8 cellular contexts compared by ENCODE assay signal in genomic region chr16:1474471-1474795, GRCh38. TPM values are rescaled to one million over a fixed set of nuclear protein-coding genes. Genes with fewer than 3 reads are reported as not detected.
DNase-seq lines count a peak whose midpoint lies in the region; ATAC-seq and TF ChIP-seq lines count a peak whose summit lies in the region.

No MANE protein-coding gene starts in this region.

- POLR2A ChIA-PET in Caco-2 (lab: Charles Lee), result no interaction called here

- H3K4me1 Mint-ChIP-seq in Caco-2 (ENCODE audit: low read depth, unreplicated experiment) (no peaks in the 10 kb centered on the region), GM23338 (peaks cover 11% of the 10 kb centered on the region), T-helper 17 cell (peaks cover 25% of the 10 kb centered on the region)

- H3K9me2 ChIP-seq in GM23338 (ENCODE audit: insufficient read depth), result no peaks in the 10 kb centered on the region

- no TSS peak for BruUV-seq in Caco-2 (replicated peaks; lab: Mats Ljungman, UMichigan)

- H3K27ac Mint-ChIP-seq in Caco-2 (ENCODE audit: unreplicated experiment) (no peak overlapping the region), GM23338 (0 out of 2 replicates have a peak overlapping the region, but pooled peaks have one; percentile 79), T-helper 17 cell (peak overlapping the region; percentile 70)

- H3K9me3 Mint-ChIP-seq in Caco-2 (ENCODE audit: unreplicated experiment), result no peaks in the 10 kb centered on the region
- H3K9me3 Mint-ChIP-seq in GM23338, result peaks cover 30% of the 10 kb centered on the region; the same call in 2 of the 3 replicates

- 4% methylated on average over 28 of the region's 43 CpGs for WGBS in smooth muscle cell (ENCODE audit: low lambda C conversion rate)

- CTCF ChIA-PET in Caco-2 (lab: Charles Lee), result no interaction called here

- peaks cover 4% of the 10 kb centered on the region; the same call in 1 of the 2 replicates for H3K4me1 ChIP-seq in Caco-2
- peaks cover 3% of the 10 kb centered on the region; the same call in 1 of the 2 replicates for H3K4me1 ChIP-seq in GM23338 (ENCODE audit: insufficient read depth)
- peaks cover 0 to 35% of the 10 kb centered on the region in 2 donors for H3K4me1 ChIP-seq in right atrium auricular region
- peaks cover 7% of the 10 kb centered on the region for H3K4me1 ChIP-seq in smooth muscle cell (ENCODE audit: low read depth)

- ATAC-seq in GM23338 (peak; percentile 37), T-helper 17 cell (no peak)

- no peak for TF ChIP-seq CTCF in Caco-2 (IDR thresholded peaks at IDR 0.05; ENCODE audit: insufficient read depth in 1 of 2, low read depth in 1 of 2, low read length in 1 of 2, severe bottlenecking in 1 of 2, unreplicated experiment in 1 of 2)
- TF ChIP-seq CTCF in GM23338 (conservative IDR thresholded peaks at IDR 0.05; ENCODE audit: low read depth in 2 of 2), result no peak
- no peak for TF ChIP-seq CTCF in right atrium auricular region (IDR thresholded peaks at IDR 0.05)
- TF ChIP-seq CTCF in smooth muscle cell (IDR thresholded peaks at IDR 0.05; ENCODE audit: borderline replicate concordance, insufficient read depth, poor library complexity, severe bottlenecking), result no peak

- H3K27ac ChIP-seq in GM23338 (ENCODE audit: low read depth) (no peak overlapping the region), right atrium auricular region (peak overlapping the region; percentile 84 to 94), smooth muscle cell (ENCODE audit: low read depth) (peak overlapping the region; percentile 67)

- no peak overlapping the region for H2AFZ ChIP-seq in GM23338
- peak overlapping the region; percentile 98 for H2AFZ ChIP-seq in smooth muscle cell (ENCODE audit: low read depth)

- H3K36me3 ChIP-seq in Caco-2 (ENCODE audit: control insufficient read depth, insufficient read depth, low read length) (no peaks in the 10 kb centered on the region; the same call in 1 of the 2 replicates), GM23338 (ENCODE audit: insufficient read depth) (no peaks in the 10 kb centered on the region), right atrium auricular region (no peaks in the 10 kb centered on the region), smooth muscle cell (ENCODE audit: low read depth) (no peaks in the 10 kb centered on the region)

- H3K4me2 ChIP-seq in GM23338, result peak overlapping the region; percentile 89
- peak overlapping the region; percentile 94 for H3K4me2 ChIP-seq in smooth muscle cell

- H3K4me3 Mint-ChIP-seq in Caco-2 (ENCODE audit: unreplicated experiment), result peak overlapping the region; percentile 73
- peak overlapping the region; percentile 86 for H3K4me3 Mint-ChIP-seq in GM23338
- peak overlapping the region; percentile 78 for H3K4me3 Mint-ChIP-seq in T-helper 17 cell

- DNase-seq in Caco-2 (no peak), GM23338 (ENCODE audit: low spot score) (peak; percentile 45), T-helper 17 cell (no peak), right atrium auricular region (ENCODE audit: low spot score) (no peak), smooth muscle cell (lab: John Stamatoyannopoulos, UW; ENCODE audit: unreplicated experiment) (no peak), NCI-H526 treated with DMSO at 0.1 percent for 48 hours (lab: John Stamatoyannopoulos, UW) (no peak), NCI-H82 (lab: John Stamatoyannopoulos, UW) (no peak), pons (ENCODE audit: low spot score) (no peak)

- H3K9me3 ChIP-seq in Caco-2, result no peaks in the 10 kb centered on the region
- no peaks in the 10 kb centered on the region for H3K9me3 ChIP-seq in T-helper 17 cell (ENCODE audit: control insufficient read depth, low read length, poor library complexity, severe bottlenecking)
- no peaks in the 10 kb centered on the region for H3K9me3 ChIP-seq in right atrium auricular region
- no peaks in the 10 kb centered on the region for H3K9me3 ChIP-seq in smooth muscle cell (replicated peaks; ENCODE audit: low read depth)

- no peaks in the 10 kb centered on the region for H3K27me3 Mint-ChIP-seq in Caco-2 (ENCODE audit: insufficient read depth, unreplicated experiment)
- peaks cover 12% of the 10 kb centered on the region for H3K27me3 Mint-ChIP-seq in GM23338 (ENCODE audit: insufficient read depth, low read depth, poor library complexity)
- no peaks in the 10 kb centered on the region for H3K27me3 Mint-ChIP-seq in T-helper 17 cell

- peaks cover 50% of the 10 kb centered on the region for H3K79me2 ChIP-seq in GM23338 (replicated peaks; ENCODE audit: insufficient read depth)
- peaks cover 45% of the 10 kb centered on the region for H3K79me2 ChIP-seq in smooth muscle cell (ENCODE audit: low read depth)

- H3F3A ChIP-seq in GM23338 (replicated peaks; ENCODE audit: low read depth) (no peaks in the 10 kb centered on the region), smooth muscle cell (ENCODE audit: low read depth) (no peaks in the 10 kb centered on the region)

- H3K27me3 ChIP-seq in Caco-2 (replicated peaks; ENCODE audit: control insufficient read depth, insufficient read depth, low read length) (no peaks in the 10 kb centered on the region), GM23338 (ENCODE audit: insufficient read depth) (no peaks in the 10 kb centered on the region), right atrium auricular region (no peaks in the 10 kb centered on the region), smooth muscle cell (ENCODE audit: low read depth) (no peaks in the 10 kb centered on the region)

- H3K36me3 Mint-ChIP-seq in Caco-2 (ENCODE audit: insufficient read depth, unreplicated experiment) (peaks cover 12% of the 10 kb centered on the region), GM23338 (ENCODE audit: low read depth) (peaks cover 3% of the 10 kb centered on the region), T-helper 17 cell (ENCODE audit: low read depth) (no peaks in the 10 kb centered on the region)

- intact Hi-C loops in Caco-2 (cut with micrococcal nuclease; ENCODE audit: unreplicated experiment), result loop anchor here (10.0 kb wide), 1 partner anchor 50 kb away; the partner anchor contains the start of gene UQCC4

- H3K4me3 ChIP-seq in Caco-2 (ENCODE audit: low read depth, low read length), result peak overlapping the region; percentile 85
- peak overlapping the region; percentile 77 for H3K4me3 ChIP-seq in GM23338
- H3K4me3 ChIP-seq in right atrium auricular region, result peak overlapping the region; percentile 74 to 98
- peak overlapping the region; percentile 77 for H3K4me3 ChIP-seq in smooth muscle cell

- H3K9ac ChIP-seq in smooth muscle cell (ENCODE audit: low read depth), result peak overlapping the region; percentile 95

- peaks cover 19% of the 10 kb centered on the region; the same call in 1 of the 2 replicates for H4K20me1 ChIP-seq in GM23338 (replicated peaks; ENCODE audit: insufficient read depth)
- no peaks in the 10 kb centered on the region for H4K20me1 ChIP-seq in smooth muscle cell (ENCODE audit: low read depth)

TF ChIP-seq in GM23338, 12 proteins besides CTCF, POLR2A, EP300 and RAD21 (continues in another document):
- TF ChIP-seq EZH2phosphoT487 (IDR thresholded peaks at IDR 0.05; ENCODE audit: unreplicated experiment), result no peak
- TF ChIP-seq CREB1 (CRISPR knock-in tag; IDR thresholded peaks at IDR 0.05; ENCODE audit: low read depth), result no peak
- TF ChIP-seq ZNF114 (CRISPR knock-in tag; IDR thresholded peaks at IDR 0.05), result no peak
- TF ChIP-seq ETS1 (IDR thresholded peaks at IDR 0.05), result no peak
- TF ChIP-seq JUNB (IDR thresholded peaks at IDR 0.05; ENCODE audit: unreplicated experiment), result no peak
- no peak for TF ChIP-seq NANOG (IDR thresholded peaks at IDR 0.05; ENCODE audit: borderline replicate concordance)

RNA-seq across cellular contexts. Expression of gene CLCN7, which starts 0.4 kb away (rescaled TPM):
- total RNA-seq in Caco-2 (2022), result 119 and 127 TPM in 2 replicates
- total RNA-seq in GM23338 (2014; rRNA removed; shearing (Covaris generic)), result 35.9 and 53.8 TPM in 2 replicates
- polyA plus RNA-seq in GM23338 (2016; fragmentation: Nextera tagmentation; extraction: Ambion mirVana), result 13.8 and 17.4 TPM in 2 replicates
- 100 to 1,000 TPM in 1 of 2 donors, 10 to 100 TPM in 1; 93.9 to 113 TPM for total RNA-seq in T-helper 17 cell
- total RNA-seq in right atrium auricular region, result 10 to 100 TPM; 19.4 to 31.7 TPM
- total RNA-seq in smooth muscle cell, result 15.6 and 25.9 TPM in 2 replicates
- polyA plus RNA-seq in smooth muscle cell, result 45.2 and 59.9 TPM in 2 replicates

RNA-seq across cellular contexts. Expression of gene PTX4, which starts 14.3 kb away (rescaled TPM):
- total RNA-seq in Caco-2 (2022) (not detected in 2 replicates), T-helper 17 cell (not detected), right atrium auricular region (under 1 TPM in 1 of 2 donors, not detected in 1; 0.24 TPM), smooth muscle cell (not detected in 2 replicates)
- not detected in 2 replicates for total RNA-seq in GM23338 (2014; rRNA removed; shearing (Covaris generic))
- polyA plus RNA-seq in GM23338 (2016; fragmentation: Nextera tagmentation; extraction: Ambion mirVana) (not detected in 2 replicates), smooth muscle cell (not detected in 2 replicates)

RNA-seq across cellular contexts. Expression of gene TELO2, which starts 18.7 kb away (rescaled TPM):
- total RNA-seq in Caco-2 (2022) (55.7 and 62.6 TPM in 2 replicates), T-helper 17 cell (10 to 100 TPM; 36.4 to 39.7 TPM), right atrium auricular region (10 to 100 TPM; 11.3 to 11.5 TPM), smooth muscle cell (4.8 and 6.5 TPM in 2 replicates)
- 71.7 and 76.0 TPM in 2 replicates for total RNA-seq in GM23338 (2014; rRNA removed; shearing (Covaris generic))
- polyA plus RNA-seq in GM23338 (2016; fragmentation: Nextera tagmentation; extraction: Ambion mirVana) (45.4 and 49.8 TPM in 2 replicates), smooth muscle cell (22.9 and 25.1 TPM in 2 replicates)

RNA-seq across cellular contexts. Expression of gene CCDC154, which starts 30.1 kb away (rescaled TPM):
- total RNA-seq in Caco-2 (2022) (0.88 and 1.1 TPM in 2 replicates), T-helper 17 cell (1 to 10 TPM; 1.3 to 3.6 TPM), right atrium auricular region (not detected), smooth muscle cell (not detected in 2 replicates)
- total RNA-seq in GM23338 (2014; rRNA removed; shearing (Covaris generic)), result not detected in 2 replicates
- polyA plus RNA-seq in GM23338 (2016; fragmentation: Nextera tagmentation; extraction: Ambion mirVana) (0.31 and 0.49 TPM in 2 replicates), smooth muscle cell (0.24 and 1.0 TPM in 2 replicates)

RNA-seq across cellular contexts. Expression of gene PERCC1, which starts 43.6 kb away (rescaled TPM):
- total RNA-seq in Caco-2 (2022) (2.0 and 2.1 TPM in 2 replicates), T-helper 17 cell (not detected), right atrium auricular region (not detected), smooth muscle cell (not detected in 2 replicates)
- total RNA-seq in GM23338 (2014; rRNA removed; shearing (Covaris generic)), result not detected in 2 replicates
- polyA plus RNA-seq in GM23338 (2016; fragmentation: Nextera tagmentation; extraction: Ambion mirVana) (not detected in 2 replicates), smooth muscle cell (not detected in 2 replicates)
